In genomic region chr11:102138223-102138622, GRCh38 we compare ENCODE assay signal across 1 cellular context.
TF ChIP-seq lines count a peak whose summit lies in the region.

No MANE protein-coding gene starts in this region.

TF ChIP-seq in IMR-90, 13 proteins besides CTCF, POLR2A, EP300 and RAD21:
- no peak for TF ChIP-seq CEBPB (IDR thresholded peaks at IDR 0.05; ENCODE audit: low read depth, low read length)
- TF ChIP-seq NFE2L2 (IDR thresholded peaks at IDR 0.05; ENCODE audit: low read depth, low read length), result no peak
- no peak for TF ChIP-seq MAZ (IDR thresholded peaks at IDR 0.05; ENCODE audit: borderline replicate concordance, low read depth, low read length)
- no peak for TF ChIP-seq MAFK (IDR thresholded peaks at IDR 0.05; ENCODE audit: low read depth, low read length)
- TF ChIP-seq FOS (IDR thresholded peaks at IDR 0.05; ENCODE audit: low read depth, low read length), result no peak
- no peak for TF ChIP-seq ELK1 (IDR thresholded peaks at IDR 0.05; ENCODE audit: borderline replicate concordance, low read depth, low read length)
- no peak for TF ChIP-seq SMC3 (IDR thresholded peaks at IDR 0.05; ENCODE audit: low read depth, low read length)
- TF ChIP-seq MXI1 (IDR thresholded peaks at IDR 0.05; ENCODE audit: borderline replicate concordance, low read depth, low read length), result no peak
- TF ChIP-seq USF2 (IDR thresholded peaks at IDR 0.05; ENCODE audit: low read depth, low read length), result no peak
- no peak for TF ChIP-seq BHLHE40 (IDR thresholded peaks at IDR 0.05; ENCODE audit: low read depth, low read length)
- no peak for TF ChIP-seq RFX5 (IDR thresholded peaks at IDR 0.05; ENCODE audit: low read depth, low read length)
- TF ChIP-seq RCOR1 (IDR thresholded peaks at IDR 0.05; ENCODE audit: insufficient replicate concordance, low read length), result no peak
- no peak for TF ChIP-seq CHD1 (IDR thresholded peaks at IDR 0.05; ENCODE audit: low read depth, low read length)
TF ChIP-seq in IMR-90: peak in this region for 0.
